In the genomic region with DNA sequence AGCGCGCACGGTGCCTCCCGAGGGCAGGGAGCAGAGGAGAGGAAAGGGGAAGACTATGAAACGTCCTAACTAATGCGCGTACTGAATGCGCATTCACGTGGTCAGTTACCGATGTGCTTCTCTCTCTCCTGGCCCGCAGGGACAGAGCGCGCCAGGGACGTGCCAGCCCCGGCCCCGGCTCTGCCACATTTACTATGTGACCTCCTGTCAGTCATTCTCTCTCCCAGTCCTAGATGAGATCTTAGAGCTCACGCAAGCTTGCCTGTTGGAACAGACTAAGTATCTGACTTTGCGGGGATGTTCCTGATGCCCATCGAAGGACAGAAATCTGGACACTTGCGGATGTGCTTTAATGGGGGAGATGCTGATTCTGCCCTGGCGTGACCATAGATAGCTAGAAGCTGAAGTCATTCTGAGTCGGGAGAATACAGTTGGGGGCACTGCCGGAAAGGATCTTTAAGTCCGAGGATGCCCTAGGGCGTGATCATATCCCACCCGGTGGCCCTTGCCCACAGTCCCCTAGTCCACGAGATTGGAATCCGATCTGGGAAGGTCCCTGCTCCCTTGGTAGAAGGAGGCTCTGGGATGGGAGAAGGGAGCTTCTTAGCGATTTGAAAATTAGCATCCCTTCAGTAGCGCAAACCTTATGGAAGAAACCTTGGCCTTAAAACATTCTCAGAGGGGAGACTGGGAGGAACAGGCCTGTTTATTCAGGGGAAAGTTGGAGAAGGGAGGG, we compare ENCODE assay signal across 10 cellular contexts. TPM values are rescaled to one million over a fixed set of nuclear protein-coding genes. Genes with fewer than 3 reads are reported as not detected.
DNase-seq lines count a peak whose midpoint lies in the region; ATAC-seq and TF ChIP-seq lines count a peak whose summit lies in the region.
"Had no signal": no experiment of that assay in that cellular context is flagged by ENCODE, and none has a peak within 500 bp of the region (broad histone marks: within the 10 kb centered on the region; RNA-seq: fewer than 3 reads in every experiment).

No MANE protein-coding gene starts in this region.

- TF ChIP-seq POLR2A in GM15510 (IDR thresholded peaks at IDR 0.05; ENCODE audit: borderline replicate concordance, extremely low read depth, insufficient read length): peak; percentile 10

- H3K27ac Mint-ChIP-seq in CD14-positive monocyte: peak overlapping the region in 1 of 7 donors; percentile 2
- no peak overlapping the region for H3K27ac Mint-ChIP-seq in activated naive CD8-positive, alpha-beta T cell treated with anti-CD3 and anti-CD28 coated beads, Interleukin-2, amount 10 ng/mL, durations not matched to agents 7 days and 5 days
- H3K27ac Mint-ChIP-seq in naive B cell: peak overlapping the region; percentile 4 to 94 (median 92)

- POLR2A ChIA-PET in activated naive CD8-positive, alpha-beta T cell treated with anti-CD3 and anti-CD28 coated beads, Interleukin-2, amount 10 ng/mL, durations not matched to agents 7 days and 5 days (lab: Charles Lee): no interaction called here

- H3K9me3 Mint-ChIP-seq in CD14-positive monocyte (peaks cover 0 to 21% (median 9%) of the 10 kb centered on the region in 7 donors), naive B cell (no peaks in the 10 kb centered on the region)
- no peaks in the 10 kb centered on the region for H3K9me3 Mint-ChIP-seq in activated naive CD8-positive, alpha-beta T cell treated with anti-CD3 and anti-CD28 coated beads, Interleukin-2, amount 10 ng/mL, durations not matched to agents 7 days and 5 days

- intact Hi-C loops in CD14-positive monocyte (cut with micrococcal nuclease): loop anchor here (2.0 to 5.0 kb wide), 5 partner anchors 411 to 1278 kb away; no protein-coding TSS in a partner anchor

- H3K4me1 Mint-ChIP-seq in CD14-positive monocyte (peaks cover 35% of the 10 kb centered on the region), naive B cell (peaks cover 60 to 67% (median 63%) of the 10 kb centered on the region in 3 donors)
- H3K4me1 Mint-ChIP-seq in activated naive CD8-positive, alpha-beta T cell treated with anti-CD3 and anti-CD28 coated beads, Interleukin-2, amount 10 ng/mL, durations not matched to agents 7 days and 5 days: peaks cover 23% of the 10 kb centered on the region

- TF ChIP-seq CTCF in CD14-positive monocyte (IDR thresholded peaks at IDR 0.05): no peak

- peak overlapping the region; percentile 39 to 90 for H3K4me3 Mint-ChIP-seq in CD14-positive monocyte
- peak overlapping the region; percentile 53 for H3K4me3 Mint-ChIP-seq in activated naive CD8-positive, alpha-beta T cell treated with anti-CD3 and anti-CD28 coated beads, Interleukin-2, amount 10 ng/mL, durations not matched to agents 7 days and 5 days
- peak overlapping the region; percentile 94 to 99 (median 96) for H3K4me3 Mint-ChIP-seq in naive B cell

- H3K36me3 Mint-ChIP-seq in CD14-positive monocyte: peaks cover 3 to 11% of the 10 kb centered on the region in 2 donors
- no peaks in the 10 kb centered on the region for H3K36me3 Mint-ChIP-seq in activated naive CD8-positive, alpha-beta T cell treated with anti-CD3 and anti-CD28 coated beads, Interleukin-2, amount 10 ng/mL, durations not matched to agents 7 days and 5 days
- no peaks in the 10 kb centered on the region for H3K36me3 Mint-ChIP-seq in naive B cell

- no peak for ATAC-seq in activated naive CD8-positive, alpha-beta T cell treated with anti-CD3 and anti-CD28 coated beads, Interleukin-2, amount 10 ng/mL, durations not matched to agents 7 days and 5 days (ENCODE audit: low read depth)
- ATAC-seq in naive B cell (ENCODE audit: low read depth in 2 of 2) (no peak), HG03571 (IDR thresholded peaks at IDR 0.05; ENCODE audit: unreplicated experiment) (no peak), GM18858 (IDR thresholded peaks at IDR 0.05; ENCODE audit: unreplicated experiment) (no peak), GM18867 (IDR thresholded peaks at IDR 0.05; ENCODE audit: unreplicated experiment) (no peak)

- H3K27me3 Mint-ChIP-seq in CD14-positive monocyte (ENCODE audit: low read depth in 3 of 3) (peaks cover 74 to 91% (median 76%) of the 10 kb centered on the region in 3 donors), naive B cell (no peaks in the 10 kb centered on the region)
- H3K27me3 Mint-ChIP-seq in activated naive CD8-positive, alpha-beta T cell treated with anti-CD3 and anti-CD28 coated beads, Interleukin-2, amount 10 ng/mL, durations not matched to agents 7 days and 5 days: peaks cover 83% of the 10 kb centered on the region

- no peak for DNase-seq in CD14-positive monocyte (ENCODE audit: low spot score)
- peak; percentile 33 for DNase-seq in activated naive CD8-positive, alpha-beta T cell treated with anti-CD3 and anti-CD28 coated beads, Interleukin-2, amount 10 ng/mL, durations not matched to agents 7 days and 5 days
- DNase-seq in naive B cell: no peak
- no peak for DNase-seq in NCI-H1694 treated with DMSO at 0.1 percent for 48 hours (lab: John Stamatoyannopoulos, UW)
- DNase-seq: activated CD8-positive, alpha-beta memory T cell treated with anti-CD3 and anti-CD28 coated beads for 24 hours; NCI-H69 had no signal

RNA-seq across cellular contexts. Expression of gene EBF1, which starts 5.8 kb away (rescaled TPM):
- polyA plus RNA-seq in CD14-positive monocyte (not detected), naive B cell (ENCODE audit: low read depth in 6 of 6) (10 to 100 TPM; 27.7 to 48.4 (median 40.1) TPM)
- total RNA-seq in activated naive CD8-positive, alpha-beta T cell treated with anti-CD3 and anti-CD28 coated beads, Interleukin-2, amount 10 ng/mL, durations not matched to agents 7 days and 5 days: under 1 TPM; 0.17 to 0.48 TPM

Comparison
In these comparisons a context has a peak if more than half of its experiments do, and no peak if none do; other contexts are left out.
1. RNA of gene EBF1, which starts 5.8 kb away (polyA plus RNA-seq): 27.7 to 48.4 TPM in naive B cell; not detected in CD14-positive monocyte; every median in the first group is over 10 times any median in the second.
2. Peak in every context shown above with its lines, with median percentiles within 50 percentile points of each other: H3K4me3 Mint-ChIP-seq.